Comparison of ENCODE assay signal across 28 cellular contexts in the genomic region with DNA sequence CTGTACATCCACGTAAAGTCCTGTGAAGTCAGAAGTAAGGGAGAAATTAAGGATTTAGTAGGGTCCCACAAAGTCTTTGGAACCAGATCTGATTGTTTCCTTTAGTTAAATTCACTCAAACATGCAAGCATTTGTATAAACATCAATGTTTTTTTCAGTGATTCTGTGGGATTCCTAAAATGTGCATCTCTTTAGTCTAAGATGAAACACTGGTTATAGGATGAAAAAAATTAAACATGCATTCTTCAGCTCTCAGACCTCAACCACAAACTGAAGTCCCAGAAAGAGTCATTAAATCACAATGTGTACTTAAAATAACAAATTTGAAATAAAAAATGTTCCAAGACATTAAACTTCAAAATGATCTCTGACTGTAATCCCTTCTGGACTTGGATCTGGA.
DNase-seq lines count a peak whose midpoint lies in the region; ATAC-seq and TF ChIP-seq lines count a peak whose summit lies in the region.
"Had no signal": no experiment of that assay in that cellular context is flagged by ENCODE, and none has a peak within 500 bp of the region (broad histone marks: within the 10 kb centered on the region; RNA-seq: fewer than 3 reads in every experiment).

No MANE protein-coding gene starts in this region.

- H3K4me2 ChIP-seq in GM23248 (ENCODE audit: unreplicated experiment): peak overlapping the region; percentile 63
- H3K4me2 ChIP-seq: KMS-11, SK-N-SH had no signal

- no peaks in the 10 kb centered on the region for H3K9me2 ChIP-seq in GM23248 (ENCODE audit: insufficient read depth)
- H3K9me2 ChIP-seq: SK-N-SH had no signal

- in situ Hi-C loops in GM23248 (cut with MboI): no loop called here
- in situ Hi-C loops in astrocyte of the cerebellum (cut with HindIII; ENCODE audit: low sequenced_read_pairs): no loop called here

- peaks cover 47% of the 10 kb centered on the region for H3K4me1 ChIP-seq in GM23248 (ENCODE audit: insufficient read depth)
- H3K4me1 ChIP-seq: adrenal gland, upper lobe of right lung had no signal

- H3K36me3 ChIP-seq in GM23248 (ENCODE audit: low read depth): no peaks in the 10 kb centered on the region
- H3K36me3 ChIP-seq: adrenal gland; BLaER1 treated with 17β-estradiol and CSF1 and Interleukin-3, amounts not matched to agents 10 nM and 100 nM; cardiac muscle cell; upper lobe of right lung had no signal

- H3K79me2 ChIP-seq in GM23248 (ENCODE audit: insufficient read depth): no peaks in the 10 kb centered on the region

- ATAC-seq in HG03280 (IDR thresholded peaks at IDR 0.05; ENCODE audit: unreplicated experiment) (no peak), HG03469 (IDR thresholded peaks at IDR 0.05; ENCODE audit: unreplicated experiment) (no peak)
- ATAC-seq: GM23338; stimulated activated effector memory CD8-positive, alpha-beta T cell treated with anti-CD3 and anti-CD28 coated beads, Interleukin-12 subunit alpha, Interleukin-12 subunit beta, amount 100 ng/mL, for 72 hours; T-helper 17 cell; upper lobe of right lung had no signal

- CTCF ChIA-PET in AG04450 (lab: Charles Lee): no interaction called here

- H3K4me3 ChIP-seq in AG04450 (ENCODE audit: low read depth, low read length): no peak overlapping the region
- peak overlapping the region; percentile 44; the same call in 1 of the 2 replicates for H3K4me3 ChIP-seq in GM23248
- H3K4me3 ChIP-seq in astrocyte of the cerebellum (ENCODE audit: low read depth, low read length): no peak overlapping the region
- no peak overlapping the region for H3K4me3 ChIP-seq in fibroblast of villous mesenchyme (ENCODE audit: low read depth, low read length)
- H3K4me3 ChIP-seq: adrenal gland; BLaER1 treated with 17β-estradiol and CSF1 and Interleukin-3, amounts not matched to agents 10 nM and 100 nM; cardiac muscle cell; GM23338; upper lobe of right lung had no signal

- H3K27ac ChIP-seq in AG04450 (ENCODE audit: low read depth, low read length): peak overlapping the region; percentile 40
- H3K27ac ChIP-seq in GM23248: peak overlapping the region; percentile 89
- H3K27ac ChIP-seq: adrenal gland, cardiac muscle cell, KMS-11, RWPE1, upper lobe of right lung had no signal

- peak; percentile 16 for DNase-seq in AG04450 (ENCODE audit: low read depth, low spot score)
- DNase-seq in GM23248: peak; percentile 58
- peak; percentile 68 for DNase-seq in astrocyte of the cerebellum (ENCODE audit: low read depth)
- peak; percentile 49 for DNase-seq in fibroblast of villous mesenchyme (ENCODE audit: low read depth)
- no peak for DNase-seq in NCI-H1092 (lab: John Stamatoyannopoulos, UW)
- no peak for DNase-seq in HT-29 (ENCODE audit: low spot score)
- DNase-seq: 8988T; activated CD4-positive, alpha-beta T cell treated with anti-CD3 and anti-CD28 coated beads for 4 hours; activated naive CD4-positive, alpha-beta T cell; activated T-cell treated with anti-CD3 and anti-CD28 coated beads, Interleukin-2, amount 50 U/mL, for 48 hours; adrenal gland; cortex of kidney; immature natural killer cell; NCI-H1694 treated with DMSO at 0.1 percent for 48 hours; occipital lobe; SK-N-SH; small intestine; substantia nigra; T-helper 17 cell; upper lobe of right lung had no signal

- WGBS in GM23248 (ENCODE audit: low coverage in 1 of 2, low lambda C conversion rate in 2 of 2, missing lambda C conversion rate in 2 of 2), 2 experiments: 88 to 96% methylated on average over 1 of the region's 1 CpG

- peaks cover 45% of the 10 kb centered on the region for H3F3A ChIP-seq in GM23248 (ENCODE audit: insufficient read depth)

- no peak overlapping the region for H2AFZ ChIP-seq in GM23248
- H2AFZ ChIP-seq: GM23338 had no signal

- no peaks in the 10 kb centered on the region for H4K20me1 ChIP-seq in GM23248 (ENCODE audit: insufficient read depth)
- H4K20me1 ChIP-seq: BLaER1 treated with 17β-estradiol and CSF1 and Interleukin-3, amounts not matched to agents 10 nM and 100 nM had no signal

- no peak for TF ChIP-seq CTCF in AG04450 (IDR thresholded peaks at IDR 0.05; ENCODE audit: low read depth, low read length)
- no peak for TF ChIP-seq CTCF in astrocyte of the cerebellum (IDR thresholded peaks at IDR 0.05; ENCODE audit: low read depth, low read length, missing control alignments)
- no peak for TF ChIP-seq CTCF in fibroblast of villous mesenchyme (IDR thresholded peaks at IDR 0.05; ENCODE audit: insufficient read depth, low read depth, low read length)

- peaks cover 3% of the 10 kb centered on the region for H3K27me3 ChIP-seq in AG04450 (ENCODE audit: control insufficient read depth, insufficient read depth, low read length)
- H3K27me3 ChIP-seq in GM23248 (replicated peaks; ENCODE audit: insufficient read depth): no peaks in the 10 kb centered on the region
- H3K27me3 ChIP-seq: adrenal gland; BLaER1 treated with 17β-estradiol and CSF1 and Interleukin-3, amounts not matched to agents 10 nM and 100 nM; cardiac muscle cell; upper lobe of right lung had no signal

- H3K9ac ChIP-seq in GM23248: peak overlapping the region; percentile 56; the same call in 1 of the 2 replicates
- H3K9ac ChIP-seq: BLaER1 treated with 17β-estradiol and CSF1 and Interleukin-3, amounts not matched to agents 10 nM and 100 nM; KMS-11; SK-N-SH had no signal

- POLR2A ChIA-PET in AG04450 (lab: Yijun Ruan, JAX): interaction anchor here (0.6 to 1.3 kb wide), 2 partner anchors 24 to 132 kb away, joined by 4 read pairs; no protein-coding TSS in a partner anchor

- no peaks in the 10 kb centered on the region for H3K9me3 ChIP-seq in AG04450 (ENCODE audit: control insufficient read depth, insufficient read depth, low read length)
- no peaks in the 10 kb centered on the region for H3K9me3 ChIP-seq in GM23248 (ENCODE audit: low read depth)
- H3K9me3 ChIP-seq: adrenal gland; BLaER1 treated with 17β-estradiol and CSF1 and Interleukin-3, amounts not matched to agents 10 nM and 100 nM; SK-N-SH; upper lobe of right lung had no signal

Comparison
In these comparisons a context has a peak if more than half of its experiments do, and no peak if none do; other contexts are left out.
1. DNase-seq: peak in AG04450 (single experiment), GM23248 (single experiment), astrocyte of the cerebellum (single experiment) and fibroblast of villous mesenchyme (single experiment); none in NCI-H1092 (single experiment) and HT-29 (single experiment).